ENCODE assay signal across 1 cellular context in genomic region chr2:85269959-85270358, GRCh38.
TF ChIP-seq lines count a peak whose summit lies in the region.

No MANE protein-coding gene starts in this region.

TF ChIP-seq in HepG2, 621 proteins besides CTCF, POLR2A, EP300 and RAD21 (continued from another document and continues in another):
- TF ChIP-seq GTF2F1 (IDR thresholded peaks at IDR 0.05; ENCODE audit: low read length) (no peak), PITX1 (CRISPR knock-in tag; IDR thresholded peaks at IDR 0.05) (no peak), ZBTB7A (CRISPR knock-in tag; IDR thresholded peaks at IDR 0.05) (no peak), MXD4 (CRISPR knock-in tag; IDR thresholded peaks at IDR 0.05) (no peak), GATAD1 (CRISPR knock-in tag; IDR thresholded peaks at IDR 0.05) (no peak), ETS1 (CRISPR knock-in tag; IDR thresholded peaks at IDR 0.05) (no peak), RBAK (CRISPR knock-in tag; IDR thresholded peaks at IDR 0.05) (no peak), ZNF678 (CRISPR knock-in tag; IDR thresholded peaks at IDR 0.05) (no peak), ZNF354B (CRISPR knock-in tag; IDR thresholded peaks at IDR 0.05) (no peak), CAMTA2 (CRISPR knock-in tag; IDR thresholded peaks at IDR 0.05; ENCODE audit: borderline replicate concordance) (no peak), FOXA1 (IDR thresholded peaks at IDR 0.05) (no peak), FOXA1 (CRISPR knock-in tag; IDR thresholded peaks at IDR 0.05) (peak; percentile 21; the same call in 1 of the 2 replicates), BHLHE40 (IDR thresholded peaks at IDR 0.05; ENCODE audit: low read length) (no peak), PRDM15 (CRISPR knock-in tag; IDR thresholded peaks at IDR 0.05) (no peak), ZNF724P (CRISPR knock-in tag; IDR thresholded peaks at IDR 0.05; ENCODE audit: borderline replicate concordance) (no peak), ADNP (CRISPR knock-in tag; IDR thresholded peaks at IDR 0.05) (no peak), ETV6 (CRISPR knock-in tag; conservative IDR thresholded peaks at IDR 0.05) (no peak), SP1 (IDR thresholded peaks at IDR 0.05) (no peak), SP1 (CRISPR knock-in tag; IDR thresholded peaks at IDR 0.05) (no peak), KLF11 (CRISPR knock-in tag; IDR thresholded peaks at IDR 0.05) (no peak), ZBTB3 (CRISPR knock-in tag; IDR thresholded peaks at IDR 0.05; ENCODE audit: borderline replicate concordance, low read depth) (no peak), ZNF564 (CRISPR knock-in tag; IDR thresholded peaks at IDR 0.05) (no peak), MIER3 (CRISPR knock-in tag; IDR thresholded peaks at IDR 0.05; ENCODE audit: borderline replicate concordance) (no peak), GZF1 (CRISPR knock-in tag; IDR thresholded peaks at IDR 0.05) (no peak), ZBTB46 (CRISPR knock-in tag; IDR thresholded peaks at IDR 0.05; ENCODE audit: borderline replicate concordance) (no peak), ZNF441 (CRISPR knock-in tag; IDR thresholded peaks at IDR 0.05; ENCODE audit: borderline replicate concordance) (no peak), CHCHD3 (CRISPR knock-in tag; IDR thresholded peaks at IDR 0.05) (no peak), CBFB (CRISPR knock-in tag; IDR thresholded peaks at IDR 0.05) (no peak), AKNA (CRISPR knock-in tag; IDR thresholded peaks at IDR 0.05; ENCODE audit: borderline replicate concordance) (no peak), ZNF567 (CRISPR knock-in tag; IDR thresholded peaks at IDR 0.05; ENCODE audit: borderline replicate concordance) (no peak), SP5 (CRISPR knock-in tag; IDR thresholded peaks at IDR 0.05; ENCODE audit: borderline replicate concordance, low read depth) (peak; percentile 82; the same call in 1 of the 2 replicates), RXRB (CRISPR knock-in tag; IDR thresholded peaks at IDR 0.05; ENCODE audit: borderline replicate concordance) (peak; percentile 19; the same call in 1 of the 2 replicates), ZBTB25 (CRISPR knock-in tag; IDR thresholded peaks at IDR 0.05) (no peak)
- TF ChIP-seq, protein P1, sequence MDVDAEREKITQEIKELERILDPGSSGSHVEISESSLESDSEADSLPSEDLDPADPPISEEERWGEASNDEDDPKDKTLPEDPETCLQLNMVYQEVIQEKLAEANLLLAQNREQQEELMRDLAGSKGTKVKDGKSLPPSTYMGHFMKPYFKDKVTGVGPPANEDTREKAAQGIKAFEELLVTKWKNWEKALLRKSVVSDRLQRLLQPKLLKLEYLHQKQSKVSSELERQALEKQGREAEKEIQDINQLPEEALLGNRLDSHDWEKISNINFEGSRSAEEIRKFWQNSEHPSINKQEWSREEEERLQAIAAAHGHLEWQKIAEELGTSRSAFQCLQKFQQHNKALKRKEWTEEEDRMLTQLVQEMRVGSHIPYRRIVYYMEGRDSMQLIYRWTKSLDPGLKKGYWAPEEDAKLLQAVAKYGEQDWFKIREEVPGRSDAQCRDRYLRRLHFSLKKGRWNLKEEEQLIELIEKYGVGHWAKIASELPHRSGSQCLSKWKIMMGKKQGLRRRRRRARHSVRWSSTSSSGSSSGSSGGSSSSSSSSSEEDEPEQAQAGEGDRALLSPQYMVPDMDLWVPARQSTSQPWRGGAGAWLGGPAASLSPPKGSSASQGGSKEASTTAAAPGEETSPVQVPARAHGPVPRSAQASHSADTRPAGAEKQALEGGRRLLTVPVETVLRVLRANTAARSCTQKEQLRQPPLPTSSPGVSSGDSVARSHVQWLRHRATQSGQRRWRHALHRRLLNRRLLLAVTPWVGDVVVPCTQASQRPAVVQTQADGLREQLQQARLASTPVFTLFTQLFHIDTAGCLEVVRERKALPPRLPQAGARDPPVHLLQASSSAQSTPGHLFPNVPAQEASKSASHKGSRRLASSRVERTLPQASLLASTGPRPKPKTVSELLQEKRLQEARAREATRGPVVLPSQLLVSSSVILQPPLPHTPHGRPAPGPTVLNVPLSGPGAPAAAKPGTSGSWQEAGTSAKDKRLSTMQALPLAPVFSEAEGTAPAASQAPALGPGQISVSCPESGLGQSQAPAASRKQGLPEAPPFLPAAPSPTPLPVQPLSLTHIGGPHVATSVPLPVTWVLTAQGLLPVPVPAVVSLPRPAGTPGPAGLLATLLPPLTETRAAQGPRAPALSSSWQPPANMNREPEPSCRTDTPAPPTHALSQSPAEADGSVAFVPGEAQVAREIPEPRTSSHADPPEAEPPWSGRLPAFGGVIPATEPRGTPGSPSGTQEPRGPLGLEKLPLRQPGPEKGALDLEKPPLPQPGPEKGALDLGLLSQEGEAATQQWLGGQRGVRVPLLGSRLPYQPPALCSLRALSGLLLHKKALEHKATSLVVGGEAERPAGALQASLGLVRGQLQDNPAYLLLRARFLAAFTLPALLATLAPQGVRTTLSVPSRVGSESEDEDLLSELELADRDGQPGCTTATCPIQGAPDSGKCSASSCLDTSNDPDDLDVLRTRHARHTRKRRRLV (CRISPR knock-in tag; IDR thresholded peaks at IDR 0.05) = no peak
- TF ChIP-seq, protein P2, sequence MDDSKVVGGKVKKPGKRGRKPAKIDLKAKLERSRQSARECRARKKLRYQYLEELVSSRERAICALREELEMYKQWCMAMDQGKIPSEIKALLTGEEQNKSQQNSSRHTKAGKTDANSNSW (CRISPR knock-in tag; IDR thresholded peaks at IDR 0.05; ENCODE audit: borderline replicate concordance) = no peak
- TF ChIP-seq, protein P3, sequence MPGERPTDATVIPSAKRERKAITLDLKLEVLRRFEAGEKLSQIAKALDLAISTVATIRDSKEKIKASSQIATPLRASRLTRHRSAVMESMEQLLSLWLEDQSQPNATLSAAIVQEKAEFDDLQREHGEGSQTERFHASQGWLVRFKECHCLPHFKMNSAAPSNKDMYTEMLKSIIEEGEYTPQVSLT (CRISPR knock-in tag; IDR thresholded peaks at IDR 0.05; ENCODE audit: borderline replicate concordance, low read depth) = no peak
- TF ChIP-seq, protein P4, sequence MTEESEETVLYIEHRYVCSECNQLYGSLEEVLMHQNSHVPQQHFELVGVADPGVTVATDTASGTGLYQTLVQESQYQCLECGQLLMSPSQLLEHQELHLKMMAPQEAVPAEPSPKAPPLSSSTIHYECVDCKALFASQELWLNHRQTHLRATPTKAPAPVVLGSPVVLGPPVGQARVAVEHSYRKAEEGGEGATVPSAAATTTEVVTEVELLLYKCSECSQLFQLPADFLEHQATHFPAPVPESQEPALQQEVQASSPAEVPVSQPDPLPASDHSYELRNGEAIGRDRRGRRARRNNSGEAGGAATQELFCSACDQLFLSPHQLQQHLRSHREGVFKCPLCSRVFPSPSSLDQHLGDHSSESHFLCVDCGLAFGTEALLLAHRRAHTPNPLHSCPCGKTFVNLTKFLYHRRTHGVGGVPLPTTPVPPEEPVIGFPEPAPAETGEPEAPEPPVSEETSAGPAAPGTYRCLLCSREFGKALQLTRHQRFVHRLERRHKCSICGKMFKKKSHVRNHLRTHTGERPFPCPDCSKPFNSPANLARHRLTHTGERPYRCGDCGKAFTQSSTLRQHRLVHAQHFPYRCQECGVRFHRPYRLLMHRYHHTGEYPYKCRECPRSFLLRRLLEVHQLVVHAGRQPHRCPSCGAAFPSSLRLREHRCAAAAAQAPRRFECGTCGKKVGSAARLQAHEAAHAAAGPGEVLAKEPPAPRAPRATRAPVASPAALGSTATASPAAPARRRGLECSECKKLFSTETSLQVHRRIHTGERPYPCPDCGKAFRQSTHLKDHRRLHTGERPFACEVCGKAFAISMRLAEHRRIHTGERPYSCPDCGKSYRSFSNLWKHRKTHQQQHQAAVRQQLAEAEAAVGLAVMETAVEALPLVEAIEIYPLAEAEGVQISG (CRISPR knock-in tag; IDR thresholded peaks at IDR 0.05) = no peak
- TF ChIP-seq, protein P5, sequence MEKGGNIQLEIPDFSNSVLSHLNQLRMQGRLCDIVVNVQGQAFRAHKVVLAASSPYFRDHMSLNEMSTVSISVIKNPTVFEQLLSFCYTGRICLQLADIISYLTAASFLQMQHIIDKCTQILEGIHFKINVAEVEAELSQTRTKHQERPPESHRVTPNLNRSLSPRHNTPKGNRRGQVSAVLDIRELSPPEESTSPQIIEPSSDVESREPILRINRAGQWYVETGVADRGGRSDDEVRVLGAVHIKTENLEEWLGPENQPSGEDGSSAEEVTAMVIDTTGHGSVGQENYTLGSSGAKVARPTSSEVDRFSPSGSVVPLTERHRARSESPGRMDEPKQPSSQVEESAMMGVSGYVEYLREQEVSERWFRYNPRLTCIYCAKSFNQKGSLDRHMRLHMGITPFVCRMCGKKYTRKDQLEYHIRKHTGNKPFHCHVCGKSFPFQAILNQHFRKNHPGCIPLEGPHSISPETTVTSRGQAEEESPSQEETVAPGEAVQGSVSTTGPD (CRISPR knock-in tag; IDR thresholded peaks at IDR 0.05) = no peak
